ENCODE assay signal across 20 cellular contexts in the genomic region with DNA sequence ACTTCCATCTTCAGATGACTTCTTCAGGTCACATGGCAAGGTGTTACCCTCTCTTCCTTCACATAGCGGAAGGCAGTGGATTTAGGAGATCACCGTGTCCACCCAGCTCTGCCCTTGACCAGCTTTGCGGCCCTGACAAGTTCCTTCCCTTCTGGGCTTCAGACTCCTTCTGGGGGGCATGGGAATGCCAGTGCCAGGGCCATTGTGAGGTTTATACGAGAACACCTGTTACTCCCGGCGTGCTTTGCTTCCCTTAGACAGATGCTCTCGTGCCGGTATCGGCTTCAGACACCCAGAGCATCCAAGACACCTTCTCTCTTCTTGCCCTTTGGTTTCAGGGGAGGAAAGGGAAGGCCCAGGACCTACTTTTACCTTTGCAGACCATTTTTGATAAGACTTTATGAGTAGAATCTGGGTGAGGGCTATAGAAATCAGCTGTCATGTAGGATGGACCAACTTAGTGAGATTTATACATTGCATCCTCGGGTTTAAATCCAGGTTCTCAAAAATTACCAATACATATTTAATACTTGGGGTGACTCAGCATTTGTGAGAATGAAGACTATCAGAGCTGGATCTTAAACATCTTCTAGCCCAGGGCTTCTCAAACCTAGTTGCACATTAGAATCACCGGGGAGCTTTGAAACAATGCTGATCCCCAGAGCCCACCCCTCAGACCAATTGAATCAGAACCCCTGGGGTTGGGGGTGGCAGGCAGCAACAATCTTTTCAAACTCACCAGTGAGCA.
DNase-seq lines count a peak whose midpoint lies in the region; ATAC-seq, FAIRE-seq and TF ChIP-seq lines count a peak whose summit lies in the region.
"Had no signal": no experiment of that assay in that cellular context is flagged by ENCODE, and none has a peak within 500 bp of the region (broad histone marks: within the 10 kb centered on the region; RNA-seq: fewer than 3 reads in every experiment).

No MANE protein-coding gene starts in this region.

- H3K9me3 ChIP-seq in Loucy (ENCODE audit: insufficient read depth, low read depth, low read length) (no peaks in the 10 kb centered on the region), HepG2 (ENCODE audit: low read length) (no peaks in the 10 kb centered on the region), upper lobe of right lung (no peaks in the 10 kb centered on the region), PC-3 (ENCODE audit: low read length) (no peaks in the 10 kb centered on the region)
- H3K9me3 ChIP-seq: BLaER1, MG63, SJSA1 had no signal

- H3K27ac Mint-ChIP-seq in activated T-cell treated with anti-CD3 and anti-CD28 coated beads, Interleukin-2, amount 50 U/mL, for 24 hours, result no peak overlapping the region
- H3K27ac Mint-ChIP-seq in activated T-helper 1 cell treated with anti-CD3 and anti-CD28 coated beads, Interleukin-12 subunit alpha, Interleukin-12 subunit beta, Interleukin-2, Interleukin-4 antibody, amounts not matched to agents 30 ng/mL and 10 ng/mL and 1 ng/mL, durations not matched to agents 14 hours and 24 hours and 36 hours, result no peak overlapping the region
- H3K27ac Mint-ChIP-seq: GM23338 had no signal

- no peak for TF ChIP-seq POLR2A in HepG2 (IDR thresholded peaks at IDR 0.05; ENCODE audit: insufficient read depth in 1 of 2, low read depth in 2 of 2, low read length in 2 of 2)

- peaks cover 26% of the 10 kb centered on the region for H3K4me1 Mint-ChIP-seq in activated T-cell treated with anti-CD3 and anti-CD28 coated beads, Interleukin-2, amount 50 U/mL, for 24 hours (ENCODE audit: low read depth)
- H3K4me1 Mint-ChIP-seq in activated T-helper 1 cell treated with anti-CD3 and anti-CD28 coated beads, Interleukin-12 subunit alpha, Interleukin-12 subunit beta, Interleukin-2, Interleukin-4 antibody, amounts not matched to agents 30 ng/mL and 10 ng/mL and 1 ng/mL, durations not matched to agents 14 hours and 24 hours and 36 hours (ENCODE audit: low read depth), result peaks cover 24% of the 10 kb centered on the region
- H3K4me1 Mint-ChIP-seq: GM23338 had no signal

- H2AFZ ChIP-seq in Loucy (ENCODE audit: low read length), result no peak overlapping the region
- H2AFZ ChIP-seq in HepG2 (ENCODE audit: low read length), result no peak overlapping the region
- H2AFZ ChIP-seq in PC-3 (ENCODE audit: low read length), result no peak overlapping the region
- H2AFZ ChIP-seq: GM23338 had no signal

- H3K4me3 Mint-ChIP-seq in activated T-cell treated with anti-CD3 and anti-CD28 coated beads, Interleukin-2, amount 50 U/mL, for 24 hours, result no peak overlapping the region
- no peak overlapping the region for H3K4me3 Mint-ChIP-seq in activated T-helper 1 cell treated with anti-CD3 and anti-CD28 coated beads, Interleukin-12 subunit alpha, Interleukin-12 subunit beta, Interleukin-2, Interleukin-4 antibody, amounts not matched to agents 30 ng/mL and 10 ng/mL and 1 ng/mL, durations not matched to agents 14 hours and 24 hours and 36 hours
- H3K4me3 Mint-ChIP-seq: GM23338 had no signal

- in situ Hi-C loops in HepG2 (cut with HindIII; ENCODE audit: extremely low pct_ligation_motif_present, low pct_unique_long_range_greater_than_20kb), result no loop called here

- ATAC-seq in HepG2 (no peak), upper lobe of right lung (no peak), PC-3 (no peak), HG03460 (IDR thresholded peaks at IDR 0.05; ENCODE audit: unreplicated experiment) (no peak)
- ATAC-seq: GM23338 had no signal

- H3K4me1 ChIP-seq in Loucy (ENCODE audit: insufficient read depth, low read length, poor library complexity, severe bottlenecking) (peaks cover 44% of the 10 kb centered on the region), HepG2 (ENCODE audit: insufficient read depth, low read length) (no peaks in the 10 kb centered on the region), upper lobe of right lung (peaks cover 8% of the 10 kb centered on the region), PC-3 (ENCODE audit: insufficient read depth, low read length) (no peaks in the 10 kb centered on the region)
- H3K4me1 ChIP-seq: SJSA1 had no signal

- peaks cover 3% of the 10 kb centered on the region for H3F3A ChIP-seq in Loucy (ENCODE audit: low read depth)
- H3F3A ChIP-seq in PC-3 (ENCODE audit: low read length, unreplicated experiment), result no peaks in the 10 kb centered on the region

- TF ChIP-seq RAD21 in HepG2 (CRISPR knock-in tag; IDR thresholded peaks at IDR 0.05), result no peak

- peak; percentile 25 for DNase-seq in activated T-cell treated with anti-CD3 and anti-CD28 coated beads, Interleukin-2, amount 50 U/mL, for 24 hours
- DNase-seq in activated T-cell treated with anti-CD3 and anti-CD28 coated beads, Interleukin-2, amount 50 U/mL, for 1 hour, result no peak
- no peak for DNase-seq in HepG2 (ENCODE audit: low spot score)
- peak; percentile 16 for DNase-seq in upper lobe of right lung
- DNase-seq in activated T-helper 1 cell treated with anti-CD3 and anti-CD28 coated beads, Interleukin-12 subunit alpha, Interleukin-12 subunit beta, Interleukin-2, Interleukin-4 antibody, amounts not matched to agents 30 ng/mL and 10 ng/mL and 1 ng/mL, durations not matched to agents 14 hours and 24 hours and 36 hours (ENCODE audit: low spot score), result no peak
- DNase-seq in PC-3, result no peak
- DNase-seq: DMS79 treated with DMSO at 0.1 percent for 48 hours, HCEC 1CT, MG63, NCI-H1048, NCI-H1436 treated with DMSO at 0.1 percent for 48 hours, NCI-H2029, NCI-H345, NCI-H524 treated with DMSO at 0.1 percent for 48 hours had no signal

- BruUV-seq in HepG2 (replicated peaks; lab: Mats Ljungman, UMichigan), result no TSS peak
- no TSS peak for BruUV-seq in PC-3 (replicated peaks; lab: Mats Ljungman, UMichigan)

- no peaks in the 10 kb centered on the region for H3K9me2 ChIP-seq in Loucy (replicated peaks; ENCODE audit: low read depth, low read length)
- no peaks in the 10 kb centered on the region for H3K9me2 ChIP-seq in PC-3 (replicated peaks; ENCODE audit: low read length)

- WGBS in HepG2 (ENCODE audit: low lambda C conversion rate), result 97% methylated on average over 11 of the region's 11 CpGs

- no peaks in the 10 kb centered on the region for H3K9me3 Mint-ChIP-seq in activated T-cell treated with anti-CD3 and anti-CD28 coated beads, Interleukin-2, amount 50 U/mL, for 24 hours
- H3K9me3 Mint-ChIP-seq in activated T-helper 1 cell treated with anti-CD3 and anti-CD28 coated beads, Interleukin-12 subunit alpha, Interleukin-12 subunit beta, Interleukin-2, Interleukin-4 antibody, amounts not matched to agents 30 ng/mL and 10 ng/mL and 1 ng/mL, durations not matched to agents 14 hours and 24 hours and 36 hours, result no peaks in the 10 kb centered on the region
- H3K9me3 Mint-ChIP-seq: GM23338 had no signal

- H3K36me3 ChIP-seq in Loucy (ENCODE audit: insufficient read depth, low read length) (peaks cover 9% of the 10 kb centered on the region; the same call in 1 of the 2 replicates), HepG2 (replicated peaks in 1 of 2; ENCODE audit: control insufficient read depth in 1 of 2, insufficient read depth in 2 of 2, low read length in 2 of 2) (peaks cover 12 to 24% of the 10 kb centered on the region in 2 experiments), upper lobe of right lung (no peaks in the 10 kb centered on the region), PC-3 (ENCODE audit: low read depth, low read length) (no peaks in the 10 kb centered on the region)
- H3K36me3 ChIP-seq: BLaER1, MG63, SJSA1 had no signal

- H3K9ac ChIP-seq in Loucy (ENCODE audit: low read depth, low read length, poor library complexity, severe bottlenecking) (peak overlapping the region; percentile 19), HepG2 (ENCODE audit: insufficient read depth, low read depth, low read length) (no peak overlapping the region), PC-3 (ENCODE audit: low read length) (no peak overlapping the region)
- H3K9ac ChIP-seq: BLaER1 had no signal

- H3K4me3 ChIP-seq in Loucy (ENCODE audit: low read length, poor library complexity, severe bottlenecking) (no peak overlapping the region), HepG2 (replicated peaks in 1 of 3; ENCODE audit: insufficient read depth in 1 of 3, low read depth in 2 of 3, low read length in 3 of 3) (no peak overlapping the region), upper lobe of right lung (no peak overlapping the region), PC-3 (ENCODE audit: low read length) (no peak overlapping the region)
- H3K4me3 ChIP-seq: BLaER1, GM23338, MG63, SJSA1 had no signal

- FAIRE-seq in HepG2 (lab: Jason Lieb, UNC), result no peak
- FAIRE-seq: A204.1 had no signal

- intact Hi-C loops in HepG2 (cut with micrococcal nuclease; ENCODE audit: unreplicated experiment), result no loop called here
- intact Hi-C loops in upper lobe of right lung (cut with DNase I), result no loop called here
- intact Hi-C loops in activated T-helper 1 cell treated with anti-CD3 and anti-CD28 coated beads, Interleukin-12 subunit alpha, Interleukin-12 subunit beta, Interleukin-2, Interleukin-4 antibody, amounts not matched to agents 30 ng/mL and 10 ng/mL and 1 ng/mL, durations not matched to agents 14 hours and 24 hours and 36 hours (cut with micrococcal nuclease), result no loop called here
- intact Hi-C loops in PC-3 (cut with micrococcal nuclease), result no loop called here

- TF ChIP-seq CTCF in Loucy (conservative IDR thresholded peaks at IDR 0.05; ENCODE audit: low read length) (no peak), HepG2 (CRISPR knock-in tag; IDR thresholded peaks at IDR 0.05) (no peak), upper lobe of right lung (IDR thresholded peaks at IDR 0.05) (no peak), PC-3 (conservative IDR thresholded peaks at IDR 0.05; ENCODE audit: low read depth, low read length) (no peak)

- H3K27me3 Mint-ChIP-seq in activated T-cell treated with anti-CD3 and anti-CD28 coated beads, Interleukin-2, amount 50 U/mL, for 24 hours, result no peaks in the 10 kb centered on the region
- peaks cover 30% of the 10 kb centered on the region for H3K27me3 Mint-ChIP-seq in activated T-helper 1 cell treated with anti-CD3 and anti-CD28 coated beads, Interleukin-12 subunit alpha, Interleukin-12 subunit beta, Interleukin-2, Interleukin-4 antibody, amounts not matched to agents 30 ng/mL and 10 ng/mL and 1 ng/mL, durations not matched to agents 14 hours and 24 hours and 36 hours (ENCODE audit: insufficient read depth)

- H3K27ac ChIP-seq in HepG2 (ENCODE audit: extremely low read length, insufficient read depth, low read length), result no peak overlapping the region
- no peak overlapping the region for H3K27ac ChIP-seq in upper lobe of right lung
- H3K27ac ChIP-seq in PC-3 (ENCODE audit: low read length), result no peak overlapping the region
- H3K27ac ChIP-seq: BLaER1, SJSA1 had no signal

- no peaks in the 10 kb centered on the region for H4K20me1 ChIP-seq in Loucy (ENCODE audit: insufficient read depth, low read length, poor library complexity, severe bottlenecking)
- no peaks in the 10 kb centered on the region for H4K20me1 ChIP-seq in HepG2 (ENCODE audit: insufficient read depth, low read length)
- H4K20me1 ChIP-seq in PC-3 (ENCODE audit: low read length), result no peaks in the 10 kb centered on the region

- TF ChIP-seq EP300 in HepG2 (IDR thresholded peaks at IDR 0.05; ENCODE audit: low read depth in 2 of 2, low read length in 2 of 2), result no peak
- no peak for TF ChIP-seq EP300 in HepG2 (CRISPR knock-in tag; IDR thresholded peaks at IDR 0.05; ENCODE audit: borderline replicate concordance)

- peaks cover 7% of the 10 kb centered on the region; the same call in 1 of the 2 replicates for H3K79me2 ChIP-seq in Loucy (ENCODE audit: insufficient read depth, low read length)
- no peaks in the 10 kb centered on the region for H3K79me2 ChIP-seq in HepG2 (ENCODE audit: insufficient read depth, low read length)
- no peaks in the 10 kb centered on the region for H3K79me2 ChIP-seq in PC-3 (ENCODE audit: low read length)

- CTCF ChIA-PET in HepG2 (lab: Yijun Ruan, JAX; ENCODE audit: low intra/inter-chr PET ratio, low total read pairs) (no interaction called here), PC-3 (lab: Charles Lee) (no interaction called here)

- no peaks in the 10 kb centered on the region for H3K36me3 Mint-ChIP-seq in activated T-cell treated with anti-CD3 and anti-CD28 coated beads, Interleukin-2, amount 50 U/mL, for 24 hours (ENCODE audit: low read depth)
- H3K36me3 Mint-ChIP-seq in activated T-helper 1 cell treated with anti-CD3 and anti-CD28 coated beads, Interleukin-12 subunit alpha, Interleukin-12 subunit beta, Interleukin-2, Interleukin-4 antibody, amounts not matched to agents 30 ng/mL and 10 ng/mL and 1 ng/mL, durations not matched to agents 14 hours and 24 hours and 36 hours (ENCODE audit: low read depth), result peaks cover 8% of the 10 kb centered on the region

- POLR2A ChIA-PET in HepG2 (lab: Yijun Ruan, JAX), result no interaction called here
- POLR2A ChIA-PET in PC-3 (lab: Charles Lee; ENCODE audit: unreplicated experiment), result no interaction called here

- H3K4me2 ChIP-seq in Loucy (ENCODE audit: low read depth, low read length, poor library complexity, severe bottlenecking), result no peak overlapping the region
- H3K4me2 ChIP-seq in HepG2 (ENCODE audit: low read depth, low read length), result no peak overlapping the region
- no peak overlapping the region for H3K4me2 ChIP-seq in PC-3 (ENCODE audit: low read length)
- H3K4me2 ChIP-seq: BLaER1, GM23338 had no signal

- H3K27me3 ChIP-seq in Loucy (ENCODE audit: insufficient read depth, low read length, poor library complexity, severe bottlenecking), result no peaks in the 10 kb centered on the region
- no peaks in the 10 kb centered on the region for H3K27me3 ChIP-seq in HepG2 (ENCODE audit: control insufficient read depth in 1 of 2, insufficient read depth in 2 of 2, low read length in 2 of 2)
- H3K27me3 ChIP-seq in upper lobe of right lung, result no peaks in the 10 kb centered on the region
- no peaks in the 10 kb centered on the region for H3K27me3 ChIP-seq in PC-3 (ENCODE audit: low read length)
- H3K27me3 ChIP-seq: BLaER1, MG63, SJSA1 had no signal

Comparison
In these comparisons a context has a peak if more than half of its experiments do, and no peak if none do; other contexts are left out.
1. DNase-seq: peak in activated T-cell treated with anti-CD3 and anti-CD28 coated beads, Interleukin-2, amount 50 U/mL, for 24 hours (single experiment) and upper lobe of right lung (single experiment); none in activated T-cell treated with anti-CD3 and anti-CD28 coated beads, Interleukin-2, amount 50 U/mL, for 1 hour (single experiment), HepG2 (single experiment), activated T-helper 1 cell treated with anti-CD3 and anti-CD28 coated beads, Interleukin-12 subunit alpha, Interleukin-12 subunit beta, Interleukin-2, Interleukin-4 antibody, amounts not matched to agents 30 ng/mL and 10 ng/mL and 1 ng/mL, durations not matched to agents 14 hours and 24 hours and 36 hours (single experiment) and PC-3 (single experiment).